Comparison of ENCODE assay signal across 1 cellular context in the genomic region with DNA sequence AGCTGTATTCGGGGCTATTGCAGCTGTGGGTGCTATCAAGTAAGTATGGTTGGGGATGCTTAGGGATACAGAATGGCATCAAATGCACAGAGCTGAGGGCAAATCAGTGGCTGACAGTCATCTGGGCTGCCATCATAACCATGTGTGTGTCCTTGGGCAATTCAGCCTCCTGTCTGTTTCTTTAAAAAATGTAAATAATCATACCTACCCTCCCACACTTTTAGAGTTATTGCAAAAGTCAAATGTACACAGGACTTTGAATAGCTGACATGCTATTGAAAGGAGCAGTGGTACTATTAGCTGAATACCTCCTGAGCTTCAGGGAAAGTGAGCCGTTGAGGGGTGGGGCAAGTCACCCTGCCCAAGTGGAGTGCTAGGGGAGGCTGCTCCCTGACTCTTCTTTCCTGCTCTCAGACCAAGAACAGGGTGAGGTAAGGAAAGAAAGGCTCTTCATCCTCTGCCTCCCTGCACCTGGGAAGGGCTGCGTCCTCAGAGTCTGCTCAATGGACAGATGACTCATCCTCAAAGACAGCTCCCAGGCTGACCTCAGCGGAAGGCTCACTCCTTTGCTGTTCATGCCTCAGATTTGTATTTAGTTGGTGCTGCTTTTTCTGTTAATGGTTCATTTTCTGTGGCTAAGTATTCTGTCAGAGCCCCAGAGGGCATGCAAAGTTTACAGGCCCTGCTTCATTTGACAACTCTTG.
TF ChIP-seq lines count a peak whose summit lies in the region.

No MANE protein-coding gene starts in this region.

TF ChIP-seq in HepG2, 621 proteins besides CTCF, POLR2A, EP300 and RAD21 (continued from another document and continues in another):
- TF ChIP-seq, protein P1, sequence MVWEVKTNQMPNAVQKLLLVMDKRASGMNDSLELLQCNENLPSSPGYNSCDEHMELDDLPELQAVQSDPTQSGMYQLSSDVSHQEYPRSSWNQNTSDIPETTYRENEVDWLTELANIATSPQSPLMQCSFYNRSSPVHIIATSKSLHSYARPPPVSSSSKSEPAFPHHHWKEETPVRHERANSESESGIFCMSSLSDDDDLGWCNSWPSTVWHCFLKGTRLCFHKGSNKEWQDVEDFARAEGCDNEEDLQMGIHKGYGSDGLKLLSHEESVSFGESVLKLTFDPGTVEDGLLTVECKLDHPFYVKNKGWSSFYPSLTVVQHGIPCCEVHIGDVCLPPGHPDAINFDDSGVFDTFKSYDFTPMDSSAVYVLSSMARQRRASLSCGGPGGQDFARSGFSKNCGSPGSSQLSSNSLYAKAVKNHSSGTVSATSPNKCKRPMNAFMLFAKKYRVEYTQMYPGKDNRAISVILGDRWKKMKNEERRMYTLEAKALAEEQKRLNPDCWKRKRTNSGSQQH (CRISPR knock-in tag; IDR thresholded peaks at IDR 0.05; ENCODE audit: low read depth) = 0 out of 2 replicates have a peak, but pooled peaks have one; percentile 41
- TF ChIP-seq ARNTL (CRISPR knock-in tag; IDR thresholded peaks at IDR 0.05) (no peak), KDM6A (CRISPR knock-in tag; IDR thresholded peaks at IDR 0.05; ENCODE audit: low read depth) (peak; percentile 86), SRSF1 (optimal IDR thresholded peaks at IDR 0.05; ENCODE audit: low read depth, low read length) (no peak), MATR3 (CRISPR knock-in tag; IDR thresholded peaks at IDR 0.05) (no peak), PHB2 (IDR thresholded peaks at IDR 0.05; ENCODE audit: partially characterized antibody) (no peak), MYNN (CRISPR knock-in tag; IDR thresholded peaks at IDR 0.05; ENCODE audit: low read depth) (0 out of 2 replicates have a peak, but pooled peaks have one; percentile 84), TEAD2 (CRISPR knock-in tag; IDR thresholded peaks at IDR 0.05) (no peak), ZNF652 (CRISPR knock-in tag; IDR thresholded peaks at IDR 0.05; ENCODE audit: borderline replicate concordance, low read depth) (0 out of 2 replicates have a peak, but pooled peaks have one; percentile 25), JUN (CRISPR knock-in tag; IDR thresholded peaks at IDR 0.05) (peak; percentile 91), ZZZ3 (CRISPR knock-in tag; IDR thresholded peaks at IDR 0.05; ENCODE audit: borderline replicate concordance) (no peak), HNRNPL (IDR thresholded peaks at IDR 0.05; ENCODE audit: low read depth, low read length) (no peak), NFE2 (CRISPR knock-in tag; IDR thresholded peaks at IDR 0.05) (no peak), TP53 (CRISPR knock-in tag; conservative IDR thresholded peaks at IDR 0.05) (no peak), NFKBIZ (CRISPR knock-in tag; IDR thresholded peaks at IDR 0.05) (peak; percentile 84; the same call in 1 of the 2 replicates), MIXL1 (CRISPR knock-in tag; IDR thresholded peaks at IDR 0.05) (peak; percentile 52; the same call in 1 of the 2 replicates), CREM (IDR thresholded peaks at IDR 0.05) (peak; percentile 80; the same call in 1 of the 2 replicates), CREM (CRISPR knock-in tag; IDR thresholded peaks at IDR 0.05) (no peak), ZNF883 (CRISPR knock-in tag; IDR thresholded peaks at IDR 0.05; ENCODE audit: not compliant biosample characterization) (no peak)
- TF ChIP-seq, protein P2, sequence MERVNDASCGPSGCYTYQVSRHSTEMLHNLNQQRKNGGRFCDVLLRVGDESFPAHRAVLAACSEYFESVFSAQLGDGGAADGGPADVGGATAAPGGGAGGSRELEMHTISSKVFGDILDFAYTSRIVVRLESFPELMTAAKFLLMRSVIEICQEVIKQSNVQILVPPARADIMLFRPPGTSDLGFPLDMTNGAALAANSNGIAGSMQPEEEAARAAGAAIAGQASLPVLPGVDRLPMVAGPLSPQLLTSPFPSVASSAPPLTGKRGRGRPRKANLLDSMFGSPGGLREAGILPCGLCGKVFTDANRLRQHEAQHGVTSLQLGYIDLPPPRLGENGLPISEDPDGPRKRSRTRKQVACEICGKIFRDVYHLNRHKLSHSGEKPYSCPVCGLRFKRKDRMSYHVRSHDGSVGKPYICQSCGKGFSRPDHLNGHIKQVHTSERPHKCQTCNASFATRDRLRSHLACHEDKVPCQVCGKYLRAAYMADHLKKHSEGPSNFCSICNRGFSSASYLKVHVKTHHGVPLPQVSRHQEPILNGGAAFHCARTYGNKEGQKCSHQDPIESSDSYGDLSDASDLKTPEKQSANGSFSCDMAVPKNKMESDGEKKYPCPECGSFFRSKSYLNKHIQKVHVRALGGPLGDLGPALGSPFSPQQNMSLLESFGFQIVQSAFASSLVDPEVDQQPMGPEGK (CRISPR knock-in tag; IDR thresholded peaks at IDR 0.05) = peak; percentile 65; the same call in 1 of the 2 replicates
- TF ChIP-seq, protein P3, sequence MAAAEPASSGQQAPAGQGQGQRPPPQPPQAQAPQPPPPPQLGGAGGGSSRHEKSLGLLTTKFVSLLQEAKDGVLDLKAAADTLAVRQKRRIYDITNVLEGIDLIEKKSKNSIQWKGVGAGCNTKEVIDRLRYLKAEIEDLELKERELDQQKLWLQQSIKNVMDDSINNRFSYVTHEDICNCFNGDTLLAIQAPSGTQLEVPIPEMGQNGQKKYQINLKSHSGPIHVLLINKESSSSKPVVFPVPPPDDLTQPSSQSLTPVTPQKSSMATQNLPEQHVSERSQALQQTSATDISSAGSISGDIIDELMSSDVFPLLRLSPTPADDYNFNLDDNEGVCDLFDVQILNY (CRISPR knock-in tag; conservative IDR thresholded peaks at IDR 0.05) = no peak
- TF ChIP-seq, protein P4, sequence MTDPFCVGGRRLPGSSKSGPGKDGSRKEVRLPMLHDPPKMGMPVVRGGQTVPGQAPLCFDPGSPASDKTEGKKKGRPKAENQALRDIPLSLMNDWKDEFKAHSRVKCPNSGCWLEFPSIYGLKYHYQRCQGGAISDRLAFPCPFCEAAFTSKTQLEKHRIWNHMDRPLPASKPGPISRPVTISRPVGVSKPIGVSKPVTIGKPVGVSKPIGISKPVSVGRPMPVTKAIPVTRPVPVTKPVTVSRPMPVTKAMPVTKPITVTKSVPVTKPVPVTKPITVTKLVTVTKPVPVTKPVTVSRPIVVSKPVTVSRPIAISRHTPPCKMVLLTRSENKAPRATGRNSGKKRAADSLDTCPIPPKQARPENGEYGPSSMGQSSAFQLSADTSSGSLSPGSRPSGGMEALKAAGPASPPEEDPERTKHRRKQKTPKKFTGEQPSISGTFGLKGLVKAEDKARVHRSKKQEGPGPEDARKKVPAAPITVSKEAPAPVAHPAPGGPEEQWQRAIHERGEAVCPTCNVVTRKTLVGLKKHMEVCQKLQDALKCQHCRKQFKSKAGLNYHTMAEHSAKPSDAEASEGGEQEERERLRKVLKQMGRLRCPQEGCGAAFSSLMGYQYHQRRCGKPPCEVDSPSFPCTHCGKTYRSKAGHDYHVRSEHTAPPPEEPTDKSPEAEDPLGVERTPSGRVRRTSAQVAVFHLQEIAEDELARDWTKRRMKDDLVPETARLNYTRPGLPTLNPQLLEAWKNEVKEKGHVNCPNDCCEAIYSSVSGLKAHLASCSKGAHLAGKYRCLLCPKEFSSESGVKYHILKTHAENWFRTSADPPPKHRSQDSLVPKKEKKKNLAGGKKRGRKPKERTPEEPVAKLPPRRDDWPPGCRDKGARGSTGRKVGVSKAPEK (CRISPR knock-in tag; IDR thresholded peaks at IDR 0.05; ENCODE audit: borderline replicate concordance) = no peak
- TF ChIP-seq, protein P5, sequence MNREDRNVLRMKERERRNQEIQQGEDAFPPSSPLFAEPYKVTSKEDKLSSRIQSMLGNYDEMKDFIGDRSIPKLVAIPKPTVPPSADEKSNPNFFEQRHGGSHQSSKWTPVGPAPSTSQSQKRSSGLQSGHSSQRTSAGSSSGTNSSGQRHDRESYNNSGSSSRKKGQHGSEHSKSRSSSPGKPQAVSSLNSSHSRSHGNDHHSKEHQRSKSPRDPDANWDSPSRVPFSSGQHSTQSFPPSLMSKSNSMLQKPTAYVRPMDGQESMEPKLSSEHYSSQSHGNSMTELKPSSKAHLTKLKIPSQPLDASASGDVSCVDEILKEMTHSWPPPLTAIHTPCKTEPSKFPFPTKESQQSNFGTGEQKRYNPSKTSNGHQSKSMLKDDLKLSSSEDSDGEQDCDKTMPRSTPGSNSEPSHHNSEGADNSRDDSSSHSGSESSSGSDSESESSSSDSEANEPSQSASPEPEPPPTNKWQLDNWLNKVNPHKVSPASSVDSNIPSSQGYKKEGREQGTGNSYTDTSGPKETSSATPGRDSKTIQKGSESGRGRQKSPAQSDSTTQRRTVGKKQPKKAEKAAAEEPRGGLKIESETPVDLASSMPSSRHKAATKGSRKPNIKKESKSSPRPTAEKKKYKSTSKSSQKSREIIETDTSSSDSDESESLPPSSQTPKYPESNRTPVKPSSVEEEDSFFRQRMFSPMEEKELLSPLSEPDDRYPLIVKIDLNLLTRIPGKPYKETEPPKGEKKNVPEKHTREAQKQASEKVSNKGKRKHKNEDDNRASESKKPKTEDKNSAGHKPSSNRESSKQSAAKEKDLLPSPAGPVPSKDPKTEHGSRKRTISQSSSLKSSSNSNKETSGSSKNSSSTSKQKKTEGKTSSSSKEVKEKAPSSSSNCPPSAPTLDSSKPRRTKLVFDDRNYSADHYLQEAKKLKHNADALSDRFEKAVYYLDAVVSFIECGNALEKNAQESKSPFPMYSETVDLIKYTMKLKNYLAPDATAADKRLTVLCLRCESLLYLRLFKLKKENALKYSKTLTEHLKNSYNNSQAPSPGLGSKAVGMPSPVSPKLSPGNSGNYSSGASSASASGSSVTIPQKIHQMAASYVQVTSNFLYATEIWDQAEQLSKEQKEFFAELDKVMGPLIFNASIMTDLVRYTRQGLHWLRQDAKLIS (CRISPR knock-in tag; IDR thresholded peaks at IDR 0.05) = no peak
- TF ChIP-seq, protein P6, sequence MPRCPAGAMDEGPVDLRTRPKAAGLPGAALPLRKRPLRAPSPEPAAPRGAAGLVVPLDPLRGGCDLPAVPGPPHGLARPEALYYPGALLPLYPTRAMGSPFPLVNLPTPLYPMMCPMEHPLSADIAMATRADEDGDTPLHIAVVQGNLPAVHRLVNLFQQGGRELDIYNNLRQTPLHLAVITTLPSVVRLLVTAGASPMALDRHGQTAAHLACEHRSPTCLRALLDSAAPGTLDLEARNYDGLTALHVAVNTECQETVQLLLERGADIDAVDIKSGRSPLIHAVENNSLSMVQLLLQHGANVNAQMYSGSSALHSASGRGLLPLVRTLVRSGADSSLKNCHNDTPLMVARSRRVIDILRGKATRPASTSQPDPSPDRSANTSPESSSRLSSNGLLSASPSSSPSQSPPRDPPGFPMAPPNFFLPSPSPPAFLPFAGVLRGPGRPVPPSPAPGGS (CRISPR knock-in tag; IDR thresholded peaks at IDR 0.05) = peak; percentile 44; the same call in 1 of the 2 replicates
- TF ChIP-seq, protein P7, sequence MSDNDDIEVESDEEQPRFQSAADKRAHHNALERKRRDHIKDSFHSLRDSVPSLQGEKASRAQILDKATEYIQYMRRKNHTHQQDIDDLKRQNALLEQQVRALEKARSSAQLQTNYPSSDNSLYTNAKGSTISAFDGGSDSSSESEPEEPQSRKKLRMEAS (IDR thresholded peaks at IDR 0.05) = peak; percentile 58; the same call in 1 of the 2 replicates
- TF ChIP-seq, protein P8, sequence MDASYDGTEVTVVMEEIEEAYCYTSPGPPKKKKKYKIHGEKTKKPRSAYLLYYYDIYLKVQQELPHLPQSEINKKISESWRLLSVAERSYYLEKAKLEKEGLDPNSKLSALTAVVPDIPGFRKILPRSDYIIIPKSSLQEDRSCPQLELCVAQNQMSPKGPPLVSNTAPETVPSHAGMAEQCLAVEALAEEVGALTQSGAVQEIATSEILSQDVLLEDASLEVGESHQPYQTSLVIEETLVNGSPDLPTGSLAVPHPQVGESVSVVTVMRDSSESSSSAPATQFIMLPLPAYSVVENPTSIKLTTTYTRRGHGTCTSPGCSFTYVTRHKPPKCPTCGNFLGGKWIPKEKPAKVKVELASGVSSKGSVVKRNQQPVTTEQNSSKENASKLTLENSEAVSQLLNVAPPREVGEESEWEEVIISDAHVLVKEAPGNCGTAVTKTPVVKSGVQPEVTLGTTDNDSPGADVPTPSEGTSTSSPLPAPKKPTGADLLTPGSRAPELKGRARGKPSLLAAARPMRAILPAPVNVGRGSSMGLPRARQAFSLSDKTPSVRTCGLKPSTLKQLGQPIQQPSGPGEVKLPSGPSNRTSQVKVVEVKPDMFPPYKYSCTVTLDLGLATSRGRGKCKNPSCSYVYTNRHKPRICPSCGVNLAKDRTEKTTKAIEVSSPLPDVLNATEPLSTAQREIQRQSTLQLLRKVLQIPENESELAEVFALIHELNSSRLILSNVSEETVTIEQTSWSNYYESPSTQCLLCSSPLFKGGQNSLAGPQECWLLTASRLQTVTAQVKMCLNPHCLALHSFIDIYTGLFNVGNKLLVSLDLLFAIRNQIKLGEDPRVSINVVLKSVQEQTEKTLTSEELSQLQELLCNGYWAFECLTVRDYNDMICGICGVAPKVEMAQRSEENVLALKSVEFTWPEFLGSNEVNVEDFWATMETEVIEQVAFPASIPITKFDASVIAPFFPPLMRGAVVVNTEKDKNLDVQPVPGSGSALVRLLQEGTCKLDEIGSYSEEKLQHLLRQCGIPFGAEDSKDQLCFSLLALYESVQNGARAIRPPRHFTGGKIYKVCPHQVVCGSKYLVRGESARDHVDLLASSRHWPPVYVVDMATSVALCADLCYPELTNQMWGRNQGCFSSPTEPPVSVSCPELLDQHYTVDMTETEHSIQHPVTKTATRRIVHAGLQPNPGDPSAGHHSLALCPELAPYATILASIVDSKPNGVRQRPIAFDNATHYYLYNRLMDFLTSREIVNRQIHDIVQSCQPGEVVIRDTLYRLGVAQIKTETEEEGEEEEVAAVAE (CRISPR knock-in tag; IDR thresholded peaks at IDR 0.05; ENCODE audit: borderline replicate concordance) = peak; percentile 83
- TF ChIP-seq, protein P9, sequence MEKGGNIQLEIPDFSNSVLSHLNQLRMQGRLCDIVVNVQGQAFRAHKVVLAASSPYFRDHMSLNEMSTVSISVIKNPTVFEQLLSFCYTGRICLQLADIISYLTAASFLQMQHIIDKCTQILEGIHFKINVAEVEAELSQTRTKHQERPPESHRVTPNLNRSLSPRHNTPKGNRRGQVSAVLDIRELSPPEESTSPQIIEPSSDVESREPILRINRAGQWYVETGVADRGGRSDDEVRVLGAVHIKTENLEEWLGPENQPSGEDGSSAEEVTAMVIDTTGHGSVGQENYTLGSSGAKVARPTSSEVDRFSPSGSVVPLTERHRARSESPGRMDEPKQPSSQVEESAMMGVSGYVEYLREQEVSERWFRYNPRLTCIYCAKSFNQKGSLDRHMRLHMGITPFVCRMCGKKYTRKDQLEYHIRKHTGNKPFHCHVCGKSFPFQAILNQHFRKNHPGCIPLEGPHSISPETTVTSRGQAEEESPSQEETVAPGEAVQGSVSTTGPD (CRISPR knock-in tag; IDR thresholded peaks at IDR 0.05) = no peak
- TF ChIP-seq, protein P10, sequence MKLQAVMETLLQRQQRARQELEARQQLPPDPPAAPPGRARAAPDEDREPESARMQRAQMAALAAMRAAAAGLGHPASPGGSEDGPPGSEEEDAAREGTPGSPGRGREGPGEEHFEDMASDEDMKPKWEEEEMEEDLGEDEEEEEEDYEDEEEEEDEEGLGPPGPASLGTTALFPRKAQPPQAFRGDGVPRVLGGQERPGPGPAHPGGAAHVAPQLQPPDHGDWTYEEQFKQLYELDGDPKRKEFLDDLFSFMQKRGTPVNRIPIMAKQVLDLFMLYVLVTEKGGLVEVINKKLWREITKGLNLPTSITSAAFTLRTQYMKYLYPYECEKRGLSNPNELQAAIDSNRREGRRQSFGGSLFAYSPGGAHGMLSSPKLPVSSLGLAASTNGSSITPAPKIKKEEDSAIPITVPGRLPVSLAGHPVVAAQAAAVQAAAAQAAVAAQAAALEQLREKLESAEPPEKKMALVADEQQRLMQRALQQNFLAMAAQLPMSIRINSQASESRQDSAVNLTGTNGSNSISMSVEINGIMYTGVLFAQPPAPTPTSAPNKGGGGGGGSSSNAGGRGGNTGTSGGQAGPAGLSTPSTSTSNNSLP (IDR thresholded peaks at IDR 0.05; ENCODE audit: low read depth, low read length) = peak; percentile 98
